ENCODE assay signal across 20 cellular contexts in the genomic region with DNA sequence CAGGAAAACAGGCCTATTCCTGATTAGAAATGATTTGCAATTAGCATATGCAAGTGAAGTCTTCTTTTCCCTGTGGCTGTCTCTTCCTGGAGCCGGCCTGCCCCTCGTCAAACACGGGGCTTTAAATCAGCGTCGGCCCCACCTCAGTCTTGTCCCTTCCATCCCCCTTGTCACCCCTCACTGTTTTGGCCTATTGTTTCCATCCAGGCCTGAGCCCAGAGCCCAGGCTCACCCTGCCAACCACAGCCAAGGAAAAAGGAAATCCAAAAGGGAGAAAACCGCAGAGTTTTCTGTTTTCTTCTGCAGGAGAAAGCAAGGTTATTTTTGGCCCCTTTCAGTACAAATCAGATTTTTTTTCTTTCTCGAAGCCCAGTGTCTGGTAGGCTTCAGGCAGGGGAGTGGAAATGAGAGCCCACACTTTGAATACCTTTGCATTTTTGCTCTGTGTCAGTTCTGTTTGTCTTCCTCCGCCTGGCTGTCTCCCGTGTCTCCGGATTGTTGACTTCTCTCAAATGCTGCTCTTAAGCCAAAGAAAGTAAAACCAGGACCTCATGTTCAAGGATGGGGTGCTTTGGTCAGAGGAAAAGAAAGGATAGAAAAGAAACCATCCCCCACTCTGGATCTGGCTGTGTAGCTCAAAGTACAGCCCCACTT.
DNase-seq lines count a peak whose midpoint lies in the region; ATAC-seq and TF ChIP-seq lines count a peak whose summit lies in the region.
"Had no signal": no experiment of that assay in that cellular context is flagged by ENCODE, and none has a peak within 500 bp of the region (broad histone marks: within the 10 kb centered on the region; RNA-seq: fewer than 3 reads in every experiment).

No MANE protein-coding gene starts in this region.

- ATAC-seq in GM21367 (IDR thresholded peaks at IDR 0.05; ENCODE audit: unreplicated experiment) (no peak), GM19467 (IDR thresholded peaks at IDR 0.05; ENCODE audit: unreplicated experiment) (no peak)
- ATAC-seq: activated T-cell treated with anti-CD3 and anti-CD28 coated beads, Interleukin-2, amount 50 U/mL, for 72 hours; CD8-positive, alpha-beta T cell had no signal

- 20 to 25% methylated on average over 10 of the region's 10 CpGs for WGBS in GM23248 (ENCODE audit: low coverage in 1 of 2, low lambda C conversion rate in 2 of 2, missing lambda C conversion rate in 2 of 2), 2 experiments

- 0 out of 2 replicates have a peak, but pooled peaks cover 7% of the 10 kb centered on the region for H3K4me1 ChIP-seq in GM23248 (ENCODE audit: insufficient read depth)
- H3K4me1 ChIP-seq in osteoblast (ENCODE audit: insufficient read depth, low read length) = peaks cover 29% of the 10 kb centered on the region
- H3K4me1 ChIP-seq: colonic mucosa, prostate gland had no signal

- H3K4me3 ChIP-seq in GM23248 = no peak overlapping the region
- H3K4me3 ChIP-seq in fibroblast of the aortic adventitia (ENCODE audit: low read depth, low read length) = no peak overlapping the region
- H3K4me3 ChIP-seq in osteoblast (ENCODE audit: insufficient read depth, low read length) = peak overlapping the region; percentile 5
- H3K4me3 ChIP-seq: colonic mucosa, prostate gland had no signal

- DNase-seq in GM23248 (no peak), amniotic epithelial cell (ENCODE audit: low read depth) (peak; percentile 20), fibroblast of the aortic adventitia (ENCODE audit: low read depth) (peak; percentile 59), osteoblast (ENCODE audit: insufficient read length, low spot score, missing footprints) (no peak), hepatic stellate cell (ENCODE audit: low spot score) (no peak), DMS114 treated with DMSO at 0.1 percent for 48 hours (lab: John Stamatoyannopoulos, UW; ENCODE audit: unreplicated experiment) (no peak)
- DNase-seq: activated CD4-positive, alpha-beta memory T cell treated with anti-CD3 and anti-CD28 coated beads, Interleukin-2, amount 10 ng/mL, durations not matched to agents 7 days and 5 days; activated naive CD8-positive, alpha-beta T cell treated with anti-CD3 and anti-CD28 coated beads, Interleukin-2, amount 10 ng/mL, durations not matched to agents 7 days and 5 days; activated T-cell treated with anti-CD3 and anti-CD28 coated beads, Interleukin-2, amount 50 U/mL, for 72 hours; CD8-positive, alpha-beta T cell; colonic mucosa; EL; KG1; NCI-H1092 treated with DMSO at 0.1 percent for 48 hours; stimulated activated naive CD4-positive, alpha-beta T cell treated with Interleukin-2 at 50 U/mL for 16 hours had no signal

- H4K20me1 ChIP-seq in GM23248 (ENCODE audit: insufficient read depth) = no peaks in the 10 kb centered on the region
- H4K20me1 ChIP-seq in osteoblast (ENCODE audit: insufficient read depth, low read length) = no peaks in the 10 kb centered on the region

- TF ChIP-seq CTCF in fibroblast of the aortic adventitia (IDR thresholded peaks at IDR 0.05; ENCODE audit: insufficient read depth, low read length) = no peak
- TF ChIP-seq CTCF in osteoblast (IDR thresholded peaks at IDR 0.05; ENCODE audit: extremely low read depth, low read depth, low read length) = no peak

- no peaks in the 10 kb centered on the region for H3K9me2 ChIP-seq in GM23248 (ENCODE audit: insufficient read depth)

- H2AFZ ChIP-seq in GM23248 (peak overlapping the region; percentile 88), osteoblast (ENCODE audit: low read length) (peak overlapping the region; percentile 88)

- in situ Hi-C loops in GM23248 (cut with MboI) = no loop called here

- H3K79me2 ChIP-seq in GM23248 (ENCODE audit: insufficient read depth) (no peaks in the 10 kb centered on the region), osteoblast (ENCODE audit: insufficient read depth, low read length) (no peaks in the 10 kb centered on the region)

- no peaks in the 10 kb centered on the region for H3F3A ChIP-seq in GM23248 (ENCODE audit: insufficient read depth)

- H3K27me3 ChIP-seq in GM23248 (replicated peaks; ENCODE audit: insufficient read depth) (no peaks in the 10 kb centered on the region), osteoblast (ENCODE audit: insufficient read depth, low read length) (no peaks in the 10 kb centered on the region)
- H3K27me3 ChIP-seq: colonic mucosa had no signal

- peak overlapping the region; percentile 37; the same call in 1 of the 2 replicates for H3K9ac ChIP-seq in GM23248

- peak overlapping the region; percentile 7 for H3K4me2 ChIP-seq in GM23248 (ENCODE audit: unreplicated experiment)
- peak overlapping the region; percentile 59 for H3K4me2 ChIP-seq in osteoblast (ENCODE audit: insufficient read depth, low read length)

- H3K9me3 ChIP-seq in GM23248 (ENCODE audit: low read depth) (no peaks in the 10 kb centered on the region), osteoblast (ENCODE audit: low read depth, low read length) (no peaks in the 10 kb centered on the region)
- H3K9me3 ChIP-seq: colonic mucosa, prostate gland had no signal

- H3K36me3 ChIP-seq in GM23248 (ENCODE audit: low read depth) (no peaks in the 10 kb centered on the region), osteoblast (ENCODE audit: insufficient read depth, low read length) (no peaks in the 10 kb centered on the region)
- H3K36me3 ChIP-seq: colonic mucosa, prostate gland had no signal

- H3K27ac ChIP-seq in GM23248 (no peak overlapping the region), osteoblast (ENCODE audit: low read depth, low read length) (peak overlapping the region; percentile 30)
- H3K27ac ChIP-seq: colonic mucosa, prostate gland, RWPE1, VCaP had no signal

Comparison
In these comparisons a context has a peak if more than half of its experiments do, and no peak if none do; other contexts are left out.
1. DNase-seq: peak in amniotic epithelial cell (single experiment) and fibroblast of the aortic adventitia (single experiment); none in GM23248 (single experiment), osteoblast (single experiment), hepatic stellate cell (single experiment) and DMS114 treated with DMSO at 0.1 percent for 48 hours (single experiment).